ENCODE assay signal across 15 cellular contexts in the genomic region with DNA sequence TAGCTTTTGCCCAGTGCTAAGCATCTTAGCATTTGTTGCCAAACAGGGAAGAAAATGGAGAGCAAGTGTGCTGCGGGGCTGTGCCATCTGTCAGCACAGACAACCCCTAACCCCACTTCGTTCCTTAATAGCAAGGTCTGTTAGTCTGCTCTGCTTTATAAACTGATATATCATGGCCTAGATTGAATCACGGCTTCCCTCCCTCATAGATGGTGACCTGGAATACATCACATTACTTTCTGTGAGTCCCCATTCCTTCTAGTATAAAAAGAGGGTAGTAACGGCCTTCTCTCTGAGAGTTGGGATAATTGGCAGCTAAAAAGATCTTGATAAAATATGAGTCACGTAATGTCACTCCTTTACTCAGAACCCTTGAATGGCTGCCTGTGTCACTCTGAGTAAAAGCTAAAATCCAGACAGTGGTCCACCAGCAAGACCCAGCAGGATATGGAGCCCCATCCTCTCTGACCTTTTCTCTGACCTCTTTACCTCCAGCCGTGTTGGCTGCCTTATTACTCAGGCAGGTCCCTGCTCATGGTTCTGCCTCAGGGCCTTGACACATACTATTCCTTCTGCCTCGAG.
DNase-seq lines count a peak whose midpoint lies in the region; ATAC-seq, FAIRE-seq and TF ChIP-seq lines count a peak whose summit lies in the region.
"Had no signal": no experiment of that assay in that cellular context is flagged by ENCODE, and none has a peak within 500 bp of the region (broad histone marks: within the 10 kb centered on the region; RNA-seq: fewer than 3 reads in every experiment).

No MANE protein-coding gene starts in this region.

- peaks cover 4% of the 10 kb centered on the region for H3K36me3 Mint-ChIP-seq in neural crest cell (ENCODE audit: low read depth)
- H3K36me3 Mint-ChIP-seq in Caco-2 (ENCODE audit: insufficient read depth, unreplicated experiment) = no peaks in the 10 kb centered on the region
- H3K36me3 Mint-ChIP-seq: CD14-positive monocyte; natural killer cell treated with Interleukin-12 subunit alpha and Interleukin-12 subunit beta and Interleukin-15 and Interleukin-18, amount 100 ng/mL, for 72 hours had no signal

- H3K4me1 ChIP-seq in HEK293 (ENCODE audit: control insufficient read depth, insufficient read depth, low read length) (peaks cover 4% of the 10 kb centered on the region), K562 (replicated peaks in 1 of 2; ENCODE audit: control insufficient read depth in 2 of 2, insufficient read depth in 2 of 2, low read length in 2 of 2) (peaks cover 0 to 13% of the 10 kb centered on the region in 2 experiments; a peak in 4 of 5 replicates), Caco-2 (peaks cover 11% of the 10 kb centered on the region)
- H3K4me1 ChIP-seq: HAP-1, Peyer's patch had no signal

- no peaks in the 10 kb centered on the region for H3K9me1 ChIP-seq in K562 (ENCODE audit: control insufficient read depth, insufficient read depth, low read length)

- H3K36me3 ChIP-seq in HEK293 (ENCODE audit: control insufficient read depth in 2 of 2, insufficient read depth in 1 of 2, low read length in 2 of 2) (no peaks in the 10 kb centered on the region), K562 (ENCODE audit: control insufficient read depth, insufficient read depth, low read length) (no peaks in the 10 kb centered on the region), Caco-2 (ENCODE audit: control insufficient read depth, insufficient read depth, low read length) (no peaks in the 10 kb centered on the region)
- H3K36me3 ChIP-seq: HAP-1, Peyer's patch had no signal

- H3K4me1 Mint-ChIP-seq in neural crest cell = peaks cover 57% of the 10 kb centered on the region
- H3K4me1 Mint-ChIP-seq in Caco-2 (ENCODE audit: low read depth, unreplicated experiment) = peaks cover 21% of the 10 kb centered on the region

- intact Hi-C loops in K562 (cut with micrococcal nuclease) (no loop called here), Caco-2 (cut with micrococcal nuclease; ENCODE audit: unreplicated experiment) (no loop called here)

- peak overlapping the region; percentile 18; the same call in 1 of the 2 replicates for H3K4me2 ChIP-seq in K562 (ENCODE audit: insufficient read depth, low read length)

- no peak overlapping the region for H3K27ac Mint-ChIP-seq in neural crest cell (ENCODE audit: unreplicated experiment)
- no peak overlapping the region for H3K27ac Mint-ChIP-seq in Caco-2 (ENCODE audit: unreplicated experiment)
- H3K27ac Mint-ChIP-seq: activated CD8-positive, alpha-beta T cell treated with anti-CD3 and anti-CD28 coated beads for 36 hours; CD14-positive monocyte; natural killer cell treated with Interleukin-12 subunit alpha and Interleukin-12 subunit beta and Interleukin-15 and Interleukin-18, amount 100 ng/mL, for 72 hours had no signal

- no peak for TF ChIP-seq POLR2A in K562 (conservative IDR thresholded peaks at IDR 0.05)

- in situ Hi-C loops in K562 (cut with MboI) = no loop called here

- no peak overlapping the region; a peak in 1 of 4 replicates for H3K9ac ChIP-seq in K562 (ENCODE audit: insufficient read depth in 1 of 2, low read depth in 2 of 2, low read length in 2 of 2)

- POLR2A ChIA-PET in HEK293 (lab: Yijun Ruan, JAX) (no interaction called here), K562 (lab: Yijun Ruan, JAX) (interaction anchor here (0.7 to 1.6 kb wide), 2 partner anchors 15 to 78 kb away, joined by 3 read pairs; no protein-coding TSS in a partner anchor), Caco-2 (lab: Charles Lee) (no interaction called here)

- TF ChIP-seq EP300 in K562 (IDR thresholded peaks at IDR 0.05; ENCODE audit: low read length) = no peak; the same call in 1 of the 2 replicates

- H3K9me3 Mint-ChIP-seq in neural crest cell (peaks cover 3% of the 10 kb centered on the region), Caco-2 (ENCODE audit: unreplicated experiment) (no peaks in the 10 kb centered on the region)
- H3K9me3 Mint-ChIP-seq: activated CD8-positive, alpha-beta T cell treated with anti-CD3 and anti-CD28 coated beads for 36 hours; natural killer cell treated with Interleukin-12 subunit alpha and Interleukin-12 subunit beta and Interleukin-15 and Interleukin-18, amount 100 ng/mL, for 72 hours had no signal

- H3K4me3 ChIP-seq in HEK293 (ENCODE audit: low read depth, low read length) (no peak overlapping the region), K562 (no peak overlapping the region), Caco-2 (ENCODE audit: low read depth, low read length) (no peak overlapping the region)
- H3K4me3 ChIP-seq: HAP-1, Peyer's patch had no signal

- H2AFZ ChIP-seq in K562 (ENCODE audit: low read depth, low read length) = peak overlapping the region; percentile 38; the same call in 1 of the 2 replicates

- ATAC-seq in K562 = peak; percentile 57
- ATAC-seq: activated CD8-positive, alpha-beta T cell treated with anti-CD3 and anti-CD28 coated beads for 36 hours; natural killer cell treated with Interleukin-12 subunit alpha and Interleukin-12 subunit beta and Interleukin-15 and Interleukin-18, amount 100 ng/mL, for 72 hours had no signal

- CTCF ChIA-PET in HEK293 (lab: Yijun Ruan, JAX) (interaction anchor here (0.6 kb wide), 2 partner anchors 218 to 420 kb away, joined by 3 read pairs; no protein-coding TSS in a partner anchor), K562 (lab: Yijun Ruan, JAX; ENCODE audit: low intra/inter-chr PET ratio) (no interaction called here), Caco-2 (lab: Charles Lee) (no interaction called here)

- 0 out of 2 replicates have a peak, but pooled peaks cover 3% of the 10 kb centered on the region for H4K20me1 ChIP-seq in K562 (replicated peaks; ENCODE audit: control insufficient read depth, insufficient read depth, low read length)

- no peak for FAIRE-seq in K562 (lab: Jason Lieb, UNC)
- FAIRE-seq: bronchial epithelial cell had no signal

- H3K27ac ChIP-seq in HEK293 (ENCODE audit: extremely low read depth, low read depth, low read length) = peak overlapping the region; percentile 32
- peak overlapping the region; percentile 63; the same call in 1 of the 3 replicates for H3K27ac ChIP-seq in K562 (ENCODE audit: extremely low read depth, low read depth, low read length)

- H3K27me3 Mint-ChIP-seq in neural crest cell (ENCODE audit: low read depth) (no peaks in the 10 kb centered on the region), Caco-2 (ENCODE audit: insufficient read depth, unreplicated experiment) (no peaks in the 10 kb centered on the region)
- H3K27me3 Mint-ChIP-seq: activated CD8-positive, alpha-beta T cell treated with anti-CD3 and anti-CD28 coated beads for 36 hours had no signal

- DNase-seq in NCI-H82 treated with DMSO at 0.1 percent for 48 hours (lab: John Stamatoyannopoulos, UW; ENCODE audit: unreplicated experiment) (peak; percentile 73), K562 (ENCODE audit: extremely low read depth in 1 of 4, low spot score in 3 of 4) (peak in 2 of 4 experiments; percentile 7 to 18), neural crest cell (ENCODE audit: low read depth, low spot score) (no peak), Caco-2 (no peak), anterior cingulate cortex (lab: John Stamatoyannopoulos, UW) (no peak), DMS79 (lab: John Stamatoyannopoulos, UW) (no peak)
- DNase-seq: activated CD8-positive, alpha-beta T cell treated with anti-CD3 and anti-CD28 coated beads for 36 hours; activated gamma-delta T cell treated with Interleukin-2 at 50 U/mL for 16 hours; NCI-H345; Peyer's patch had no signal

- H3K79me2 ChIP-seq in K562 (ENCODE audit: control insufficient read depth, insufficient read depth, low read length) = no peaks in the 10 kb centered on the region

- no peaks in the 10 kb centered on the region for H3K27me3 ChIP-seq in K562 (ENCODE audit: control insufficient read depth in 2 of 2, insufficient read depth in 2 of 2, low read length in 2 of 2)
- H3K27me3 ChIP-seq in Caco-2 (replicated peaks; ENCODE audit: control insufficient read depth, insufficient read depth, low read length) = no peaks in the 10 kb centered on the region
- H3K27me3 ChIP-seq: Peyer's patch had no signal

- 14% methylated on average over 7 of the region's 7 CpGs for WGBS in K562 (ENCODE audit: insufficient coverage, low coverage, missing lambda C conversion rate)

- no peak for TF ChIP-seq RAD21 in K562 (CRISPR knock-in tag; conservative IDR thresholded peaks at IDR 0.05 in 1 of 2, IDR thresholded peaks at IDR 0.05 in 1 of 2)

- TF ChIP-seq CTCF in HEK293 (tag by site-specific recombination; IDR thresholded peaks at IDR 0.05) = no peak
- TF ChIP-seq CTCF in K562 (IDR thresholded peaks at IDR 0.05 in 2 of 3, conservative IDR thresholded peaks at IDR 0.05 in 1 of 3; ENCODE audit: insufficient read depth in 2 of 3, low read depth in 1 of 3, low read length in 3 of 3) = no peak
- no peak for TF ChIP-seq CTCF in neural crest cell (conservative IDR thresholded peaks at IDR 0.05)
- TF ChIP-seq CTCF in Caco-2 (IDR thresholded peaks at IDR 0.05; ENCODE audit: insufficient read depth in 1 of 2, low read depth in 1 of 2, low read length in 1 of 2, severe bottlenecking in 1 of 2, unreplicated experiment in 1 of 2) = no peak

- H3K4me3 Mint-ChIP-seq in neural crest cell (peak overlapping the region; percentile 9), Caco-2 (ENCODE audit: unreplicated experiment) (no peak overlapping the region)
- H3K4me3 Mint-ChIP-seq: activated CD8-positive, alpha-beta T cell treated with anti-CD3 and anti-CD28 coated beads for 36 hours; CD14-positive monocyte; natural killer cell treated with Interleukin-12 subunit alpha and Interleukin-12 subunit beta and Interleukin-15 and Interleukin-18, amount 100 ng/mL, for 72 hours had no signal

- no peaks in the 10 kb centered on the region for H3K9me3 ChIP-seq in HEK293 (ENCODE audit: control insufficient read depth, insufficient read depth, low read depth, low read length)
- no peaks in the 10 kb centered on the region for H3K9me3 ChIP-seq in K562 (replicated peaks; ENCODE audit: control insufficient read depth, insufficient read depth, low read depth, low read length)
- H3K9me3 ChIP-seq in Caco-2 = no peaks in the 10 kb centered on the region
- H3K9me3 ChIP-seq: HAP-1, Peyer's patch had no signal

- BruUV-seq in K562 (replicated peaks; lab: Mats Ljungman, UMichigan) = no TSS peak
- BruUV-seq in Caco-2 (replicated peaks; lab: Mats Ljungman, UMichigan) = no TSS peak

TF ChIP-seq in HEK293, 187 proteins besides CTCF, POLR2A, EP300 and RAD21 (continues in another document):
- peak; percentile 21 for TF ChIP-seq SETDB1 (IDR thresholded peaks at IDR 0.05; ENCODE audit: insufficient read length, low read length)
- peak; percentile 92 for TF ChIP-seq ZNF623 (tag by site-specific recombination; IDR thresholded peaks at IDR 0.05)
- no peak for TF ChIP-seq MEIS1 (CRISPR knock-in tag; IDR thresholded peaks at IDR 0.05; ENCODE audit: borderline replicate concordance)
- no peak for TF ChIP-seq BCL11B (tag by site-specific recombination; IDR thresholded peaks at IDR 0.05; ENCODE audit: low read depth)

TF ChIP-seq in K562, 482 proteins besides CTCF, POLR2A, EP300 and RAD21 (continues in another document):
- no peak for TF ChIP-seq SMARCA4 (IDR thresholded peaks at IDR 0.05)
- TF ChIP-seq MEIS2 (IDR thresholded peaks at IDR 0.05; ENCODE audit: partially characterized antibody) = peak; percentile 38
- no peak for TF ChIP-seq RBM15 (IDR thresholded peaks at IDR 0.05; ENCODE audit: insufficient read depth, low read length)
- no peak for TF ChIP-seq GATAD2A (IDR thresholded peaks at IDR 0.05)
- peak; percentile 22; the same call in 1 of the 2 replicates for TF ChIP-seq ARID1B (IDR thresholded peaks at IDR 0.05)
- TF ChIP-seq TEAD1 (CRISPR knock-in tag; IDR thresholded peaks at IDR 0.05) = no peak

Comparison
In these comparisons a context has a peak if more than half of its experiments do, and no peak if none do; other contexts are left out.
1. Of the 44 proteins assayed by ChIP-seq in both K562 and HEK293: peak only in K562: none; only in HEK293: SETDB1 and TRIM28; in both: none; in neither: 42.